Comparison of ENCODE assay signal across 24 cellular contexts in genomic region chr2:1891147-1891546, GRCh38.
DNase-seq lines count a peak whose midpoint lies in the region; ATAC-seq and TF ChIP-seq lines count a peak whose summit lies in the region.
"Had no signal": no experiment of that assay in that cellular context is flagged by ENCODE, and none has a peak within 500 bp of the region (broad histone marks: within the 10 kb centered on the region; RNA-seq: fewer than 3 reads in every experiment).

No MANE protein-coding gene starts in this region.

- intact Hi-C loops in posterior vena cava (cut with DNase I): no loop called here

- no peaks in the 10 kb centered on the region for H3K27me3 ChIP-seq in cardiac muscle cell
- H3K27me3 ChIP-seq: BE2C, foreskin keratinocyte had no signal

- no peak for TF ChIP-seq CTCF in cardiac muscle cell (IDR thresholded peaks at IDR 0.05; ENCODE audit: low read depth, low read length)

- H3K9me3 ChIP-seq in cardiac muscle cell (ENCODE audit: low read depth): no peaks in the 10 kb centered on the region
- H3K9me3 ChIP-seq: BE2C, spleen had no signal

- H3K36me3 ChIP-seq in cardiac muscle cell: no peaks in the 10 kb centered on the region
- H3K36me3 ChIP-seq: BE2C, spleen had no signal

- H3K27ac ChIP-seq in cardiac muscle cell: peak overlapping the region; percentile 81
- H3K27ac ChIP-seq: foreskin keratinocyte, spleen had no signal

- H3K4me1 ChIP-seq in cardiac muscle cell (ENCODE audit: low read depth): peaks cover 12% of the 10 kb centered on the region
- H3K4me1 ChIP-seq: BE2C, foreskin keratinocyte, spleen had no signal

- no peak overlapping the region for H3K4me3 ChIP-seq in cardiac muscle cell
- H3K4me3 ChIP-seq: spleen had no signal

- DNase-seq in NCI-H2107 treated with DMSO at 0.1 percent for 48 hours (lab: John Stamatoyannopoulos, UW; ENCODE audit: unreplicated experiment): peak; percentile 25
- no peak for DNase-seq in NCI-H2107 (lab: John Stamatoyannopoulos, UW)
- peak; percentile 16 for DNase-seq in NCI-H510A (lab: John Stamatoyannopoulos, UW)
- DNase-seq in cardiac muscle cell (ENCODE audit: low read depth in 1 of 2, low spot score in 1 of 2): peak in 1 of 2 donors; percentile 80
- DNase-seq in posterior vena cava (ENCODE audit: low spot score): peak; percentile 73
- DNase-seq: 8988T; activated CD4-positive, alpha-beta T cell treated with anti-CD3 and anti-CD28 coated beads for 48 hours; activated CD8-positive, alpha-beta memory T cell treated with anti-CD3 and anti-CD28 coated beads, Interleukin-2, amount 10 ng/mL, durations not matched to agents 7 days and 5 days; activated naive CD8-positive, alpha-beta T cell treated with anti-CD3 and anti-CD28 coated beads for 36 hours; BE2C; effector CD4-positive, alpha-beta T cell; erythroblast; foreskin keratinocyte; mammary epithelial cell; NCI-H1436 treated with DMSO at 0.1 percent for 48 hours; NCI-H2171 treated with DMSO at 0.1 percent for 48 hours; OCI-M1; spleen; stimulated activated CD4-positive, alpha-beta T cell treated with anti-CD3 and anti-CD28 coated beads, Interleukin-4, amount 100 ng/mL, for 1 hour; stimulated activated naive CD4-positive, alpha-beta T cell treated with Interleukin-2 at 50 U/mL for 16 hours; T-cell had no signal

- ATAC-seq in GM21717 (IDR thresholded peaks at IDR 0.05; ENCODE audit: unreplicated experiment) (no peak), HG02840 (IDR thresholded peaks at IDR 0.05; ENCODE audit: low FRiP score, unreplicated experiment) (no peak), HG02870 (IDR thresholded peaks at IDR 0.05; ENCODE audit: unreplicated experiment) (no peak)
- ATAC-seq: activated CD8-positive, alpha-beta memory T cell treated with anti-CD3 and anti-CD28 coated beads, Interleukin-2, amount 10 ng/mL, durations not matched to agents 7 days and 5 days; foreskin keratinocyte; T-cell had no signal
